1 cellular context compared by ENCODE assay signal in genomic region chr2:120754067-120754960, GRCh38.
TF ChIP-seq lines count a peak whose summit lies in the region.

No MANE protein-coding gene starts in this region.

TF ChIP-seq in H1, 55 proteins besides CTCF, POLR2A, EP300 and RAD21 (continued from another document):
- TF ChIP-seq E2F6 (IDR thresholded peaks at IDR 0.05) (no peak), TEAD4 (IDR thresholded peaks at IDR 0.05; ENCODE audit: low read depth, low read length) (no peak), RFX5 (IDR thresholded peaks at IDR 0.05; ENCODE audit: borderline replicate concordance, low read depth, low read length) (no peak), ASH2L (IDR thresholded peaks at IDR 0.05; ENCODE audit: low read length) (no peak), POLR2AphosphoS5 (IDR thresholded peaks at IDR 0.05; ENCODE audit: low read depth, low read length) (no peak), GABPA (IDR thresholded peaks at IDR 0.05; ENCODE audit: borderline replicate concordance, insufficient read depth, low read length) (no peak), YY1 (IDR thresholded peaks at IDR 0.05; ENCODE audit: low read depth, low read length) (no peak), SP4 (IDR thresholded peaks at IDR 0.05; ENCODE audit: low read length) (no peak), JUN (IDR thresholded peaks at IDR 0.05; ENCODE audit: low read depth, low read length) (no peak), TCF12 (IDR thresholded peaks at IDR 0.05; ENCODE audit: low read depth, low read length) (no peak), HDAC2 (IDR thresholded peaks at IDR 0.05; ENCODE audit: borderline replicate concordance in 1 of 2, low read depth in 2 of 2, low read length in 2 of 2) (no peak), NRF1 (IDR thresholded peaks at IDR 0.05; ENCODE audit: low read depth, low read length) (no peak), MAFK (IDR thresholded peaks at IDR 0.05; ENCODE audit: low read depth, low read length) (no peak), CHD2 (IDR thresholded peaks at IDR 0.05; ENCODE audit: low read length) (no peak), TBP (IDR thresholded peaks at IDR 0.05; ENCODE audit: low read depth, low read length) (no peak), CTBP2 (IDR thresholded peaks at IDR 0.05; ENCODE audit: borderline replicate concordance, insufficient read depth, insufficient read length, low read length) (no peak), TAF7 (optimal IDR thresholded peaks at IDR 0.05; ENCODE audit: borderline replicate concordance, low read depth, low read length) (no peak)
- TF ChIP-seq, protein P1, sequence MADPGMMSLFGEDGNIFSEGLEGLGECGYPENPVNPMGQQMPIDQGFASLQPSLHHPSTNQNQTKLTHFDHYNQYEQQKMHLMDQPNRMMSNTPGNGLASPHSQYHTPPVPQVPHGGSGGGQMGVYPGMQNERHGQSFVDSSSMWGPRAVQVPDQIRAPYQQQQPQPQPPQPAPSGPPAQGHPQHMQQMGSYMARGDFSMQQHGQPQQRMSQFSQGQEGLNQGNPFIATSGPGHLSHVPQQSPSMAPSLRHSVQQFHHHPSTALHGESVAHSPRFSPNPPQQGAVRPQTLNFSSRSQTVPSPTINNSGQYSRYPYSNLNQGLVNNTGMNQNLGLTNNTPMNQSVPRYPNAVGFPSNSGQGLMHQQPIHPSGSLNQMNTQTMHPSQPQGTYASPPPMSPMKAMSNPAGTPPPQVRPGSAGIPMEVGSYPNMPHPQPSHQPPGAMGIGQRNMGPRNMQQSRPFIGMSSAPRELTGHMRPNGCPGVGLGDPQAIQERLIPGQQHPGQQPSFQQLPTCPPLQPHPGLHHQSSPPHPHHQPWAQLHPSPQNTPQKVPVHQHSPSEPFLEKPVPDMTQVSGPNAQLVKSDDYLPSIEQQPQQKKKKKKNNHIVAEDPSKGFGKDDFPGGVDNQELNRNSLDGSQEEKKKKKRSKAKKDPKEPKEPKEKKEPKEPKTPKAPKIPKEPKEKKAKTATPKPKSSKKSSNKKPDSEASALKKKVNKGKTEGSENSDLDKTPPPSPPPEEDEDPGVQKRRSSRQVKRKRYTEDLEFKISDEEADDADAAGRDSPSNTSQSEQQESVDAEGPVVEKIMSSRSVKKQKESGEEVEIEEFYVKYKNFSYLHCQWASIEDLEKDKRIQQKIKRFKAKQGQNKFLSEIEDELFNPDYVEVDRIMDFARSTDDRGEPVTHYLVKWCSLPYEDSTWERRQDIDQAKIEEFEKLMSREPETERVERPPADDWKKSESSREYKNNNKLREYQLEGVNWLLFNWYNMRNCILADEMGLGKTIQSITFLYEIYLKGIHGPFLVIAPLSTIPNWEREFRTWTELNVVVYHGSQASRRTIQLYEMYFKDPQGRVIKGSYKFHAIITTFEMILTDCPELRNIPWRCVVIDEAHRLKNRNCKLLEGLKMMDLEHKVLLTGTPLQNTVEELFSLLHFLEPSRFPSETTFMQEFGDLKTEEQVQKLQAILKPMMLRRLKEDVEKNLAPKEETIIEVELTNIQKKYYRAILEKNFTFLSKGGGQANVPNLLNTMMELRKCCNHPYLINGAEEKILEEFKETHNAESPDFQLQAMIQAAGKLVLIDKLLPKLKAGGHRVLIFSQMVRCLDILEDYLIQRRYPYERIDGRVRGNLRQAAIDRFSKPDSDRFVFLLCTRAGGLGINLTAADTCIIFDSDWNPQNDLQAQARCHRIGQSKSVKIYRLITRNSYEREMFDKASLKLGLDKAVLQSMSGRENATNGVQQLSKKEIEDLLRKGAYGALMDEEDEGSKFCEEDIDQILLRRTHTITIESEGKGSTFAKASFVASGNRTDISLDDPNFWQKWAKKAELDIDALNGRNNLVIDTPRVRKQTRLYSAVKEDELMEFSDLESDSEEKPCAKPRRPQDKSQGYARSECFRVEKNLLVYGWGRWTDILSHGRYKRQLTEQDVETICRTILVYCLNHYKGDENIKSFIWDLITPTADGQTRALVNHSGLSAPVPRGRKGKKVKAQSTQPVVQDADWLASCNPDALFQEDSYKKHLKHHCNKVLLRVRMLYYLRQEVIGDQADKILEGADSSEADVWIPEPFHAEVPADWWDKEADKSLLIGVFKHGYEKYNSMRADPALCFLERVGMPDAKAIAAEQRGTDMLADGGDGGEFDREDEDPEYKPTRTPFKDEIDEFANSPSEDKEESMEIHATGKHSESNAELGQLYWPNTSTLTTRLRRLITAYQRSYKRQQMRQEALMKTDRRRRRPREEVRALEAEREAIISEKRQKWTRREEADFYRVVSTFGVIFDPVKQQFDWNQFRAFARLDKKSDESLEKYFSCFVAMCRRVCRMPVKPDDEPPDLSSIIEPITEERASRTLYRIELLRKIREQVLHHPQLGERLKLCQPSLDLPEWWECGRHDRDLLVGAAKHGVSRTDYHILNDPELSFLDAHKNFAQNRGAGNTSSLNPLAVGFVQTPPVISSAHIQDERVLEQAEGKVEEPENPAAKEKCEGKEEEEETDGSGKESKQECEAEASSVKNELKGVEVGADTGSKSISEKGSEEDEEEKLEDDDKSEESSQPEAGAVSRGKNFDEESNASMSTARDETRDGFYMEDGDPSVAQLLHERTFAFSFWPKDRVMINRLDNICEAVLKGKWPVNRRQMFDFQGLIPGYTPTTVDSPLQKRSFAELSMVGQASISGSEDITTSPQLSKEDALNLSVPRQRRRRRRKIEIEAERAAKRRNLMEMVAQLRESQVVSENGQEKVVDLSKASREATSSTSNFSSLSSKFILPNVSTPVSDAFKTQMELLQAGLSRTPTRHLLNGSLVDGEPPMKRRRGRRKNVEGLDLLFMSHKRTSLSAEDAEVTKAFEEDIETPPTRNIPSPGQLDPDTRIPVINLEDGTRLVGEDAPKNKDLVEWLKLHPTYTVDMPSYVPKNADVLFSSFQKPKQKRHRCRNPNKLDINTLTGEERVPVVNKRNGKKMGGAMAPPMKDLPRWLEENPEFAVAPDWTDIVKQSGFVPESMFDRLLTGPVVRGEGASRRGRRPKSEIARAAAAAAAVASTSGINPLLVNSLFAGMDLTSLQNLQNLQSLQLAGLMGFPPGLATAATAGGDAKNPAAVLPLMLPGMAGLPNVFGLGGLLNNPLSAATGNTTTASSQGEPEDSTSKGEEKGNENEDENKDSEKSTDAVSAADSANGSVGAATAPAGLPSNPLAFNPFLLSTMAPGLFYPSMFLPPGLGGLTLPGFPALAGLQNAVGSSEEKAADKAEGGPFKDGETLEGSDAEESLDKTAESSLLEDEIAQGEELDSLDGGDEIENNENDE (IDR thresholded peaks at IDR 0.05; ENCODE audit: insufficient replicate concordance, low read length): no peak
